Comparison of ENCODE assay signal across 7 cellular contexts in the genomic region with DNA sequence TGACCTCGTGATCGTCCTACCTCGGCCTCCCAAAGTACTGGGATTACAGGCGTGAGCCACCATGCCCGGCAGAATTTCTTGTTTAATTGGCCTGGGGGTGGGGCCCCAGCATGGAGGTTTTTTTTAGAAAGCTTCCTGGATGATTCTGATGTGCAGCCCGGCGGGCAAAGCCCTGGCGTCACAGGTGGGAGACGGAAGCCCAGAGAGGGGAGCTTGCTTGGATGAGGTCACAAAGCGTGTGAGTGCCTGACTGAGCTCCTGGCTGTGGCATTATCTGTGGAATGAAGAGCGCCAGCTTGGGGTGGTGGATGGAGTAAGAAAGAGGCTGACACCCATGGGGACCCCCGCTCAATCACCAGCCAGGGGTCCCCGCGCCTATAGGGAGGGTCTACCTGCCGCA. TPM values are rescaled to one million over a fixed set of nuclear protein-coding genes. Genes with fewer than 3 reads are reported as not detected.
DNase-seq lines count a peak whose midpoint lies in the region; TF ChIP-seq lines count a peak whose summit lies in the region.
"Had no signal": no experiment of that assay in that cellular context is flagged by ENCODE, and none has a peak within 500 bp of the region (broad histone marks: within the 10 kb centered on the region; RNA-seq: fewer than 3 reads in every experiment).

No MANE protein-coding gene starts in this region.

- H3K79me2 ChIP-seq in H9 (ENCODE audit: insufficient read depth, low read length), result peaks cover 1% of the 10 kb centered on the region; the same call in 1 of the 2 replicates

- H3K23ac ChIP-seq in H9 (ENCODE audit: insufficient read length, low read depth, low read length), result no peak overlapping the region

- H3K4me3 ChIP-seq in colonic mucosa, result no peak overlapping the region
- H3K4me3 ChIP-seq in prostate gland, result no peak overlapping the region

- no peak overlapping the region for H2BK5ac ChIP-seq in H9 (ENCODE audit: insufficient read length, low read length)

- no peaks in the 10 kb centered on the region for H4K20me1 ChIP-seq in H9 (ENCODE audit: control insufficient read depth, insufficient read depth, insufficient read length)

- peak overlapping the region in 1 of 2 experiments; percentile 43; a peak in 2 of 5 replicates for H3K4me3 Mint-ChIP-seq in H9

- no peak overlapping the region for H2BK120ac ChIP-seq in H9 (ENCODE audit: low read depth, low read length, poor library complexity, severe bottlenecking)

- H3K36me3 Mint-ChIP-seq in H9 (ENCODE audit: insufficient read depth in 1 of 3, low read depth in 3 of 3), result peaks cover 0 to 3% (median 3%) of the 10 kb centered on the region in 3 experiments; a peak in 1 of 7 replicates

- H3K18ac ChIP-seq in H9 (ENCODE audit: insufficient read length, low read depth, low read length), result no peak overlapping the region

- no peak overlapping the region for H2BK15ac ChIP-seq in H9 (ENCODE audit: low read depth, low read length)

- no peak overlapping the region for H2AFZ ChIP-seq in H9 (ENCODE audit: low read length)

- H3K27ac Mint-ChIP-seq in H9, result peak overlapping the region in 2 of 3 experiments; percentile 7 to 49; a peak in 2 of 7 replicates

- no peaks in the 10 kb centered on the region for H3K27me3 ChIP-seq in H9 (ENCODE audit: insufficient read depth, low read length)
- no peaks in the 10 kb centered on the region for H3K27me3 ChIP-seq in colonic mucosa
- H3K27me3 ChIP-seq in prostate gland (replicated peaks; ENCODE audit: insufficient read depth), result no peaks in the 10 kb centered on the region

- no peak overlapping the region for H3T11ph ChIP-seq in H9 (ENCODE audit: low read length)

- H3K4ac ChIP-seq in H9 (ENCODE audit: low read depth, low read length), result no peak overlapping the region

- no peaks in the 10 kb centered on the region for H3K36me3 ChIP-seq in colonic mucosa
- no peaks in the 10 kb centered on the region for H3K36me3 ChIP-seq in prostate gland

- no peaks in the 10 kb centered on the region for H3K9me3 ChIP-seq in H9 (ENCODE audit: control insufficient read depth, low read depth, low read length)
- H3K9me3 ChIP-seq in colonic mucosa, result no peaks in the 10 kb centered on the region
- H3K9me3 ChIP-seq in prostate gland, result no peaks in the 10 kb centered on the region

- no peak overlapping the region for H4K91ac ChIP-seq in H9 (ENCODE audit: insufficient read length, low read depth, low read length)

- no peak overlapping the region for H4K5ac ChIP-seq in H9 (ENCODE audit: insufficient read length, low read depth, low read length)

- H3K27ac ChIP-seq in H9 (ENCODE audit: insufficient read length, low read depth, low read length), result no peak overlapping the region
- H3K27ac ChIP-seq in colonic mucosa, result peak overlapping the region; percentile 7
- peak overlapping the region; percentile 51 to 81 for H3K27ac ChIP-seq in prostate gland

- TF ChIP-seq CTCF in H9 (conservative IDR thresholded peaks at IDR 0.05) (no peak), colonic mucosa (IDR thresholded peaks at IDR 0.05) (no peak), prostate gland (IDR thresholded peaks at IDR 0.05) (no peak)

- H3K14ac ChIP-seq in H9 (ENCODE audit: insufficient read depth, low read length), result no peak overlapping the region

- intact Hi-C loops in colonic mucosa (cut with DNase I), result no loop called here
- intact Hi-C loops in prostate gland (cut with DNase I), result no loop called here

- H3K4me2 ChIP-seq in H9 (ENCODE audit: insufficient read depth, insufficient read length, low read length), result no peak overlapping the region

- no peak overlapping the region for H2BK20ac ChIP-seq in H9 (ENCODE audit: low read depth, low read length, poor library complexity, severe bottlenecking)

- H3K4me1 ChIP-seq in H9 (ENCODE audit: insufficient read depth, low read length), result peaks cover 11% of the 10 kb centered on the region; the same call in 1 of the 2 replicates
- H3K4me1 ChIP-seq in colonic mucosa, result peaks cover 3% of the 10 kb centered on the region
- peaks cover 38% of the 10 kb centered on the region for H3K4me1 ChIP-seq in prostate gland (replicated peaks)

- no peak overlapping the region for H3K56ac ChIP-seq in H9 (ENCODE audit: insufficient read length, low read depth, low read length)

- no peaks in the 10 kb centered on the region for H3K23me2 ChIP-seq in H9 (ENCODE audit: insufficient read length, low read depth, low read length, poor library complexity, severe bottlenecking)

- H3K27me3 Mint-ChIP-seq in H9 (ENCODE audit: low read depth), result no peaks in the 10 kb centered on the region

- H3K79me1 ChIP-seq in H9 (ENCODE audit: insufficient read depth, low read depth, low read length, poor library complexity, severe bottlenecking), result no peaks in the 10 kb centered on the region

- peaks cover 36 to 65% of the 10 kb centered on the region in 2 experiments for H3K4me1 Mint-ChIP-seq in H9

- DNase-seq in H9 (no peak), colonic mucosa (no peak), prostate gland (ENCODE audit: low spot score) (no peak), T-helper 2 cell (no peak), globus pallidus (ENCODE audit: low spot score) (no peak)
- DNase-seq in stimulated activated CD4-positive, alpha-beta T cell treated with anti-CD3 and anti-CD28 coated beads, Interleukin-4, amount 100 ng/mL, for 24 hours, result no peak
- DNase-seq: NCI-H774 had no signal

- no peaks in the 10 kb centered on the region for H3K9me3 Mint-ChIP-seq in H9

- no peak overlapping the region for H4K8ac ChIP-seq in H9 (replicated peaks; ENCODE audit: insufficient read length, low read depth, low read length)

- no peak overlapping the region for H2AK5ac ChIP-seq in H9 (ENCODE audit: insufficient read length, low read length)

- H3K9ac ChIP-seq in H9 (ENCODE audit: extremely low read depth, insufficient read length, low read length) (no peak overlapping the region), colonic mucosa (ENCODE audit: low read depth in 2 of 2, low read length in 2 of 2) (peak overlapping the region in 1 of 2 donors; percentile 34)

- no peak overlapping the region for H2BK12ac ChIP-seq in H9 (ENCODE audit: insufficient read length, low read depth, low read length)

- no CpG with 5 or more reads among the region's 15 CpGs for WGBS in H9 (ENCODE audit: extremely low coverage, insufficient read length, low lambda C conversion rate)
- WGBS in prostate gland, result 80% methylated on average over 14 of the region's 15 CpGs

- no peak for TF ChIP-seq POLR2A in prostate gland (IDR thresholded peaks at IDR 0.05)

RNA-seq across cellular contexts. Expression of a gene that starts 4.1 kb away (rescaled TPM):
- total RNA-seq in H9 (2021) (10.8 and 11.0 TPM in 2 replicates), colonic mucosa (1 to 10 TPM; 2.7 to 4.1 TPM), prostate gland (10 to 100 TPM; 13.1 to 97.4 TPM)

RNA-seq across cellular contexts. Expression of a gene that starts 24.6 kb away (rescaled TPM):
- total RNA-seq in H9 (2021), result 80.4 and 81.8 TPM in 2 replicates
- total RNA-seq in colonic mucosa, result 10 to 100 TPM; 28.2 to 43.6 TPM
- total RNA-seq in prostate gland, result 100 to 1,000 TPM in 1 of 2 donors, 10 to 100 TPM in 1; 28.6 to 100 TPM

RNA-seq across cellular contexts. Expression of a gene that starts 40.7 kb away (rescaled TPM):
- total RNA-seq in H9 (2021) (33.8 and 38.4 TPM in 2 replicates), colonic mucosa (10 to 100 TPM; 37.2 to 55.9 TPM), prostate gland (100 to 1,000 TPM in 1 of 2 donors, 10 to 100 TPM in 1; 24.1 to 122 TPM)

RNA-seq across cellular contexts. Expression of a gene that starts 50.0 kb away (rescaled TPM):
- total RNA-seq in H9 (2021) (56.2 and 60.5 TPM in 2 replicates), colonic mucosa (10 to 100 TPM; 48.3 to 76.1 TPM), prostate gland (10 to 100 TPM; 47.6 to 60.0 TPM)

RNA-seq across cellular contexts. Expression of a gene that starts 59.9 kb away (rescaled TPM):
- total RNA-seq in H9 (2021) (14.3 and 14.9 TPM in 2 replicates), colonic mucosa (1 to 10 TPM in 1 of 2 donors, under 1 TPM in 1; 0.89 to 4.1 TPM), prostate gland (10 to 100 TPM in 1 of 2 donors, 1 to 10 TPM in 1; 3.8 to 10.5 TPM)
